ENCODE assay signal across 9 cellular contexts in genomic region chr19:49559928-49560327, GRCh38. TPM values are rescaled to one million over a fixed set of nuclear protein-coding genes. Genes with fewer than 3 reads are reported as not detected.
DNase-seq lines count a peak whose midpoint lies in the region; ATAC-seq, FAIRE-seq and TF ChIP-seq lines count a peak whose summit lies in the region.
"Had no signal": no experiment of that assay in that cellular context is flagged by ENCODE, and none has a peak within 500 bp of the region (broad histone marks: within the 10 kb centered on the region; RNA-seq: fewer than 3 reads in every experiment).

No MANE protein-coding gene starts in this region.

- H3K14ac ChIP-seq in H1 (ENCODE audit: insufficient read length): no peak overlapping the region

- no peak overlapping the region for H3K4me3 ChIP-seq in GM23338
- H3K4me3 ChIP-seq in H1 (ENCODE audit: extremely low read depth in 1 of 4, insufficient read depth in 2 of 4, low read depth in 3 of 4, low read length in 4 of 4): no peak overlapping the region
- H3K4me3 ChIP-seq in skin epidermis: peak overlapping the region in 1 of 7 experiments; percentile 8
- H3K4me3 ChIP-seq: GM12878 had no signal

- H3K4me1 ChIP-seq in GM23338 (ENCODE audit: insufficient read depth) (peaks cover 17% of the 10 kb centered on the region; the same call in 1 of the 2 replicates), H1 (replicated peaks in 1 of 4; ENCODE audit: control insufficient read depth in 3 of 4, insufficient read depth in 4 of 4, low read length in 3 of 4) (peaks cover 5 to 22% (median 14%) of the 10 kb centered on the region in 4 experiments)

- H3K9me2 ChIP-seq in GM23338 (ENCODE audit: insufficient read depth): no peaks in the 10 kb centered on the region

- H3K23me2 ChIP-seq in H1 (ENCODE audit: low read depth, low read length): peaks cover 6% of the 10 kb centered on the region

- H3K9ac ChIP-seq in H1 (replicated peaks in 1 of 4; ENCODE audit: extremely low read depth in 1 of 4, low read depth in 3 of 4, low read length in 3 of 4): no peak overlapping the region

- H4K8ac ChIP-seq in H1 (ENCODE audit: extremely low read depth, insufficient read depth, low read length): no peak overlapping the region

- peaks cover 4% of the 10 kb centered on the region; the same call in 1 of the 2 replicates for H3K79me1 ChIP-seq in H1 (ENCODE audit: low read depth, low read length)

- H2BK15ac ChIP-seq in H1 (ENCODE audit: low read length): no peak overlapping the region

- no peak for TF ChIP-seq CTCF in GM23338 (conservative IDR thresholded peaks at IDR 0.05; ENCODE audit: low read depth in 2 of 2)
- TF ChIP-seq CTCF in activated CD8-positive, alpha-beta T cell treated with anti-CD3 and anti-CD28 coated beads for 36 hours (IDR thresholded peaks at IDR 0.05): no peak
- no peak for TF ChIP-seq CTCF in H1 (IDR thresholded peaks at IDR 0.05; ENCODE audit: control extremely low read depth in 1 of 3, insufficient read depth in 1 of 3, low read depth in 1 of 3, low read length in 3 of 3)

- no peak for TF ChIP-seq RAD21 in H1 (IDR thresholded peaks at IDR 0.05 in 1 of 2, conservative IDR thresholded peaks at IDR 0.05 in 1 of 2; ENCODE audit: low read depth in 2 of 2, low read length in 2 of 2)

- no peak overlapping the region for H3K56ac ChIP-seq in H1 (replicated peaks; ENCODE audit: insufficient read length, low read depth, low read length)

- H2BK120ac ChIP-seq in H1 (replicated peaks; ENCODE audit: low read depth, low read length): no peak overlapping the region

- no peak overlapping the region for H3K23ac ChIP-seq in H1 (ENCODE audit: insufficient read length)

- H2AFZ ChIP-seq in GM23338 (no peak overlapping the region), H1 (ENCODE audit: low read length) (no peak overlapping the region)

- H3K27me3 Mint-ChIP-seq in GM23338 (ENCODE audit: insufficient read depth, low read depth, poor library complexity): peaks cover 20% of the 10 kb centered on the region
- no peaks in the 10 kb centered on the region for H3K27me3 Mint-ChIP-seq in activated CD8-positive, alpha-beta T cell treated with anti-CD3 and anti-CD28 coated beads for 36 hours

- H3K4me2 ChIP-seq in GM23338 (peak overlapping the region; percentile 12; the same call in 1 of the 2 replicates), H1 (ENCODE audit: insufficient read depth in 1 of 2, low read depth in 2 of 2, low read length in 2 of 2) (no peak overlapping the region)

- FAIRE-seq in H1 (lab: Jason Lieb, UNC): no peak
- FAIRE-seq: GM12878 had no signal

- WGBS in H1 (ENCODE audit: extremely low coverage in 1 of 2, insufficient coverage in 1 of 2, insufficient read length in 1 of 2, insufficient replicate concordance in 2 of 2, low coverage in 1 of 2, low lambda C conversion rate in 2 of 2, missing lambda C conversion rate in 1 of 2), 2 experiments: 86% methylated on average over 15 of the region's 15 CpGs; no CpG with 5 or more reads in 1 of the 2 experiments

- no peak overlapping the region; the same call in 1 of the 2 replicates for H2BK5ac ChIP-seq in H1 (ENCODE audit: low read depth, low read length)

- H3K27me3 ChIP-seq in GM23338 (ENCODE audit: insufficient read depth) (no peaks in the 10 kb centered on the region), H1 (replicated peaks in 1 of 4; ENCODE audit: control insufficient read depth in 3 of 4, extremely low read depth in 1 of 4, insufficient read depth in 3 of 4, low read length in 3 of 4) (no peaks in the 10 kb centered on the region; a peak in 2 of 7 replicates)

- 0 out of 2 replicates have a peak overlapping the region, but pooled peaks have one; percentile 9 for H2BK12ac ChIP-seq in H1 (ENCODE audit: low read depth, low read length)

- H3K27ac ChIP-seq in GM23338 (ENCODE audit: low read depth) (no peak overlapping the region), H1 (ENCODE audit: low read depth, low read length) (no peak overlapping the region), skin epidermis (peak overlapping the region in 15 of 21 experiments; percentile 1 to 80 (median 45))

- CTCF ChIA-PET in activated CD8-positive, alpha-beta T cell treated with anti-CD3 and anti-CD28 coated beads for 36 hours (lab: Charles Lee): interaction anchor here (0.7 to 5.9 kb wide), 7 partner anchors 9 to 87 kb away, joined by 3 to 65 read pairs (median 5); partner anchors contain the start of genes NOSIP and PRRG2
- CTCF ChIA-PET in H1 (lab: Charles Lee; ENCODE audit: partially characterized antibody): interaction anchor here (0.7 to 18.1 kb wide), 9 partner anchors 12 to 86 kb away, joined by 3 to 240 read pairs (median 7); partner anchors contain the start of gene FLT3LG

- no peaks in the 10 kb centered on the region for H3K9me3 Mint-ChIP-seq in GM23338
- no peaks in the 10 kb centered on the region for H3K9me3 Mint-ChIP-seq in activated CD8-positive, alpha-beta T cell treated with anti-CD3 and anti-CD28 coated beads for 36 hours

- POLR2A ChIA-PET in activated CD8-positive, alpha-beta T cell treated with anti-CD3 and anti-CD28 coated beads for 36 hours (lab: Charles Lee): interaction anchor here (0.7 to 5.4 kb wide), 9 partner anchors 8 to 71 kb away, joined by 3 to 33 read pairs (median 5); partner anchors contain the start of genes NOSIP, PRRG2 and RPL13A
- POLR2A ChIA-PET in H1 (lab: Charles Lee; ENCODE audit: partially characterized antibody): interaction anchor here (1.2 to 5.5 kb wide), 5 partner anchors 10 to 19 kb away, joined by 3 to 44 read pairs (median 7); partner anchors contain the start of genes NOSIP and PRRG2

- intact Hi-C loops in activated CD8-positive, alpha-beta T cell treated with anti-CD3 and anti-CD28 coated beads for 36 hours (cut with micrococcal nuclease): no loop called here

- H3K4ac ChIP-seq in H1 (replicated peaks; ENCODE audit: insufficient read length, low read depth, low read length): no peak overlapping the region

- peaks cover 34% of the 10 kb centered on the region for H3K36me3 Mint-ChIP-seq in GM23338 (ENCODE audit: low read depth)
- H3K36me3 Mint-ChIP-seq in activated CD8-positive, alpha-beta T cell treated with anti-CD3 and anti-CD28 coated beads for 36 hours (ENCODE audit: low read depth): peaks cover 61% of the 10 kb centered on the region

- peaks cover 22% of the 10 kb centered on the region for H3K4me1 Mint-ChIP-seq in GM23338
- peaks cover 80% of the 10 kb centered on the region for H3K4me1 Mint-ChIP-seq in activated CD8-positive, alpha-beta T cell treated with anti-CD3 and anti-CD28 coated beads for 36 hours (ENCODE audit: low read depth)

- no peaks in the 10 kb centered on the region; the same call in 1 of the 2 replicates for H3K36me3 ChIP-seq in GM23338 (ENCODE audit: insufficient read depth)
- peaks cover 0 to 29% (median 8%) of the 10 kb centered on the region in 4 experiments; a peak in 4 of 8 replicates for H3K36me3 ChIP-seq in H1 (ENCODE audit: control insufficient read depth in 2 of 4, insufficient read depth in 4 of 4, low read length in 3 of 4)

- no peak for TF ChIP-seq EP300 in H1 (IDR thresholded peaks at IDR 0.05; ENCODE audit: borderline replicate concordance in 1 of 2, low read depth in 2 of 2, low read length in 2 of 2)

- H2AK5ac ChIP-seq in H1 (ENCODE audit: low read depth, low read length): no peak overlapping the region

- no peak overlapping the region for H2BK20ac ChIP-seq in H1 (ENCODE audit: low read length)

- H3K4me3 Mint-ChIP-seq in GM23338: no peak overlapping the region
- peak overlapping the region; percentile 80 for H3K4me3 Mint-ChIP-seq in activated CD8-positive, alpha-beta T cell treated with anti-CD3 and anti-CD28 coated beads for 36 hours

- TF ChIP-seq POLR2A in H1 (IDR thresholded peaks at IDR 0.05; ENCODE audit: control extremely low read depth in 1 of 2, low read depth in 2 of 2, low read length in 2 of 2): no peak

- H3K18ac ChIP-seq in H1 (ENCODE audit: extremely low read depth, low read length): no peak overlapping the region

- H3F3A ChIP-seq in GM23338 (replicated peaks; ENCODE audit: low read depth): peaks cover 39% of the 10 kb centered on the region

- H4K20me1 ChIP-seq in GM23338 (replicated peaks; ENCODE audit: insufficient read depth) (peaks cover 6% of the 10 kb centered on the region), H1 (replicated peaks in 1 of 2; ENCODE audit: control insufficient read depth in 1 of 2, insufficient read depth in 2 of 2, low read length in 2 of 2) (peaks cover 0 to 14% of the 10 kb centered on the region in 2 experiments)

- no peak for ATAC-seq in GM23338
- peak; percentile 3 for ATAC-seq in activated CD8-positive, alpha-beta T cell treated with anti-CD3 and anti-CD28 coated beads for 36 hours
- ATAC-seq in HG02678 (IDR thresholded peaks at IDR 0.05; ENCODE audit: unreplicated experiment): no peak
- ATAC-seq in GM21576 (IDR thresholded peaks at IDR 0.05; ENCODE audit: unreplicated experiment): no peak
- ATAC-seq in HG02642 (IDR thresholded peaks at IDR 0.05; ENCODE audit: poor library complexity, unreplicated experiment): no peak
- ATAC-seq: GM12878 had no signal

- H4K91ac ChIP-seq in H1 (replicated peaks; ENCODE audit: insufficient read length, low read length): no peak overlapping the region

- H3K9me3 ChIP-seq in H1 (ENCODE audit: insufficient read depth in 2 of 2, low read depth in 1 of 2, low read length in 1 of 2): no peaks in the 10 kb centered on the region

- H4K5ac ChIP-seq in H1 (ENCODE audit: insufficient read length, low read depth, low read length): no peak overlapping the region

- H3K79me2 ChIP-seq in GM23338 (replicated peaks; ENCODE audit: insufficient read depth) (peaks cover 26% of the 10 kb centered on the region), H1 (ENCODE audit: control insufficient read depth in 1 of 2, insufficient read depth in 2 of 2, low read length in 2 of 2) (peaks cover 0 to 12% of the 10 kb centered on the region in 2 experiments; a peak in 2 of 4 replicates)

- peak overlapping the region; percentile 91 for H3K27ac Mint-ChIP-seq in GM23338
- peak overlapping the region; percentile 91 for H3K27ac Mint-ChIP-seq in activated CD8-positive, alpha-beta T cell treated with anti-CD3 and anti-CD28 coated beads for 36 hours

- peak; percentile 43 for DNase-seq in GM23338 (ENCODE audit: low spot score)
- DNase-seq in activated CD8-positive, alpha-beta T cell treated with anti-CD3 and anti-CD28 coated beads for 36 hours: peak; percentile 62
- no peak for DNase-seq in H1 (ENCODE audit: low read depth in 1 of 2, low spot score in 2 of 2)
- DNase-seq in NCI-H82 (lab: John Stamatoyannopoulos, UW): no peak

RNA-seq across cellular contexts. Expression of gene NOSIP, which starts 20.4 kb away (rescaled TPM):
- total RNA-seq in GM23338 (2014; rRNA removed; shearing (Covaris generic)): 88.5 and 89.8 TPM in 2 replicates
- polyA plus RNA-seq in GM23338 (2016; fragmentation: Nextera tagmentation; extraction: Ambion mirVana) (141 and 143 TPM in 2 replicates), H1 (2011; rRNA removed) (192 and 254 TPM in 2 replicates)
- 10 to 100 TPM; 75.6 to 79.4 TPM for total RNA-seq in activated CD8-positive, alpha-beta T cell treated with anti-CD3 and anti-CD28 coated beads for 36 hours
- total RNA-seq in H1 (2021; fragmentation: NEBNext Ultra II Directional; extraction: Animal tissue kit (Norgen Biotek cat#: 25700)): 85.1 and 93.8 TPM in 2 replicates
- 176 TPM for polyA plus RNA-seq in H1 (2011; cell fraction: cytosol; rRNA removed)
- polyA plus RNA-seq in H1 (2011; cell fraction: nucleus; rRNA removed): 194 TPM
- polyA plus RNA-seq in H1 (2012, experiment 1 of 2): 110 to 131 TPM (median 125 TPM) in 4 replicates
- 159 TPM for polyA plus RNA-seq in H1 (2012, experiment 2 of 2)
- 52.7 TPM for polyA plus RNA-seq in H1 (2013, experiment 1 of 2)
- 50.1 TPM for polyA plus RNA-seq in H1 (2013, experiment 2 of 2)
- 67.6 and 81.3 TPM in 2 replicates for polyA minus RNA-seq in H1 (2011; rRNA and poly(A)+ RNA removed)
- 69.6 TPM for polyA minus RNA-seq in H1 (2011; cell fraction: cytosol; rRNA and poly(A)+ RNA removed)
- polyA minus RNA-seq in H1 (2011; cell fraction: nucleus; rRNA and poly(A)+ RNA removed): 59.9 TPM

RNA-seq across cellular contexts. Expression of gene PRRG2, which starts 21.2 kb away (rescaled TPM):
- 3.8 and 10.5 TPM in 2 replicates for total RNA-seq in GM23338 (2014; rRNA removed; shearing (Covaris generic))
- polyA plus RNA-seq in GM23338 (2016; fragmentation: Nextera tagmentation; extraction: Ambion mirVana) (2.0 and 2.3 TPM in 2 replicates), H1 (2011; rRNA removed) (5.6 and 6.3 TPM in 2 replicates)
- 1 to 10 TPM; 1.5 TPM for total RNA-seq in activated CD8-positive, alpha-beta T cell treated with anti-CD3 and anti-CD28 coated beads for 36 hours
- 4.1 and 5.7 TPM in 2 replicates for total RNA-seq in H1 (2021; fragmentation: NEBNext Ultra II Directional; extraction: Animal tissue kit (Norgen Biotek cat#: 25700))
- polyA plus RNA-seq in H1 (2011; cell fraction: cytosol; rRNA removed): 6.0 TPM
- polyA plus RNA-seq in H1 (2011; cell fraction: nucleus; rRNA removed): 6.0 TPM
- polyA plus RNA-seq in H1 (2012, experiment 1 of 2): 3.9 to 5.8 TPM (median 4.4 TPM) in 4 replicates
- polyA plus RNA-seq in H1 (2012, experiment 2 of 2): 6.8 TPM
- 6.7 TPM for polyA plus RNA-seq in H1 (2013, experiment 1 of 2)
- polyA plus RNA-seq in H1 (2013, experiment 2 of 2): 8.3 TPM
- polyA minus RNA-seq in H1 (2011; rRNA and poly(A)+ RNA removed): 2.1 and 3.6 TPM in 2 replicates
- polyA minus RNA-seq in H1 (2011; cell fraction: cytosol; rRNA and poly(A)+ RNA removed): 1.9 TPM
- 6.6 TPM for polyA minus RNA-seq in H1 (2011; cell fraction: nucleus; rRNA and poly(A)+ RNA removed)

RNA-seq across cellular contexts. Expression of gene PRR12, which starts 31.1 kb away (rescaled TPM):
- total RNA-seq in GM23338 (2014; rRNA removed; shearing (Covaris generic)): 32.1 and 41.6 TPM in 2 replicates
- polyA plus RNA-seq in GM23338 (2016; fragmentation: Nextera tagmentation; extraction: Ambion mirVana) (8.6 and 10.3 TPM in 2 replicates), H1 (2011; rRNA removed) (2.5 and 4.6 TPM in 2 replicates)
- total RNA-seq in activated CD8-positive, alpha-beta T cell treated with anti-CD3 and anti-CD28 coated beads for 36 hours: 10 to 100 TPM; 16.0 to 17.8 TPM
- 59.4 and 63.8 TPM in 2 replicates for total RNA-seq in H1 (2021; fragmentation: NEBNext Ultra II Directional; extraction: Animal tissue kit (Norgen Biotek cat#: 25700))
- polyA plus RNA-seq in H1 (2011; cell fraction: cytosol; rRNA removed): 1.9 TPM
- polyA plus RNA-seq in H1 (2011; cell fraction: nucleus; rRNA removed): 11.4 TPM
- 25.7 to 40.3 TPM (median 34.3 TPM) in 4 replicates for polyA plus RNA-seq in H1 (2012, experiment 1 of 2)
- polyA plus RNA-seq in H1 (2012, experiment 2 of 2): 22.2 TPM
- 23.0 TPM for polyA plus RNA-seq in H1 (2013, experiment 1 of 2)
- polyA plus RNA-seq in H1 (2013, experiment 2 of 2): 21.2 TPM
- polyA minus RNA-seq in H1 (2011; rRNA and poly(A)+ RNA removed): 2.5 and 2.8 TPM in 2 replicates
- 15.9 TPM for polyA minus RNA-seq in H1 (2011; cell fraction: cytosol; rRNA and poly(A)+ RNA removed)
- 10.8 TPM for polyA minus RNA-seq in H1 (2011; cell fraction: nucleus; rRNA and poly(A)+ RNA removed)

RNA-seq across cellular contexts. Expression of gene RCN3, which starts 32.1 kb away (rescaled TPM):
- total RNA-seq in GM23338 (2014; rRNA removed; shearing (Covaris generic)): 44.0 and 54.8 TPM in 2 replicates
- polyA plus RNA-seq in GM23338 (2016; fragmentation: Nextera tagmentation; extraction: Ambion mirVana) (40.2 and 45.8 TPM in 2 replicates), H1 (2011; rRNA removed) (5.8 and 9.4 TPM in 2 replicates)
- 1 to 10 TPM; 4.2 to 5.9 TPM for total RNA-seq in activated CD8-positive, alpha-beta T cell treated with anti-CD3 and anti-CD28 coated beads for 36 hours
- total RNA-seq in H1 (2021; fragmentation: NEBNext Ultra II Directional; extraction: Animal tissue kit (Norgen Biotek cat#: 25700)): 18.9 and 19.5 TPM in 2 replicates
- polyA plus RNA-seq in H1 (2011; cell fraction: cytosol; rRNA removed): 4.5 TPM
- polyA plus RNA-seq in H1 (2011; cell fraction: nucleus; rRNA removed): 12.0 TPM
- polyA plus RNA-seq in H1 (2012, experiment 1 of 2): 7.5 to 13.8 TPM (median 11.7 TPM) in 4 replicates
- polyA plus RNA-seq in H1 (2012, experiment 2 of 2): 13.0 TPM
- 24.8 TPM for polyA plus RNA-seq in H1 (2013, experiment 1 of 2)
- 27.4 TPM for polyA plus RNA-seq in H1 (2013, experiment 2 of 2)
- polyA minus RNA-seq in H1 (2011; rRNA and poly(A)+ RNA removed): 0.69 and 0.83 TPM in 2 replicates
- polyA minus RNA-seq in H1 (2011; cell fraction: cytosol; rRNA and poly(A)+ RNA removed): 1.9 TPM
- 3.3 TPM for polyA minus RNA-seq in H1 (2011; cell fraction: nucleus; rRNA and poly(A)+ RNA removed)

RNA-seq across cellular contexts. Expression of gene FCGRT, which starts 47.5 kb away (rescaled TPM):
- 23.5 and 41.7 TPM in 2 replicates for total RNA-seq in GM23338 (2014; rRNA removed; shearing (Covaris generic))
- polyA plus RNA-seq in GM23338 (2016; fragmentation: Nextera tagmentation; extraction: Ambion mirVana) (62.3 and 66.8 TPM in 2 replicates), H1 (2011; rRNA removed) (41.2 and 66.7 TPM in 2 replicates)
- total RNA-seq in activated CD8-positive, alpha-beta T cell treated with anti-CD3 and anti-CD28 coated beads for 36 hours: 10 to 100 TPM; 13.1 to 13.6 TPM
- total RNA-seq in H1 (2021; fragmentation: NEBNext Ultra II Directional; extraction: Animal tissue kit (Norgen Biotek cat#: 25700)): 43.4 and 46.5 TPM in 2 replicates
- polyA plus RNA-seq in H1 (2011; cell fraction: cytosol; rRNA removed): 29.0 TPM
- 104 TPM for polyA plus RNA-seq in H1 (2011; cell fraction: nucleus; rRNA removed)
- 31.3 to 51.7 TPM (median 47.2 TPM) in 4 replicates for polyA plus RNA-seq in H1 (2012, experiment 1 of 2)
- 38.5 TPM for polyA plus RNA-seq in H1 (2012, experiment 2 of 2)
- polyA plus RNA-seq in H1 (2013, experiment 1 of 2): 52.8 TPM
- polyA plus RNA-seq in H1 (2013, experiment 2 of 2): 53.7 TPM
- polyA minus RNA-seq in H1 (2011; rRNA and poly(A)+ RNA removed): 12.9 and 13.9 TPM in 2 replicates
- 15.7 TPM for polyA minus RNA-seq in H1 (2011; cell fraction: cytosol; rRNA and poly(A)+ RNA removed)
- 12.3 TPM for polyA minus RNA-seq in H1 (2011; cell fraction: nucleus; rRNA and poly(A)+ RNA removed)

Comparison
In these comparisons a context has a peak if more than half of its experiments do, and no peak if none do; other contexts are left out.
1. DNase-seq: peak in GM23338 (single experiment) and activated CD8-positive, alpha-beta T cell treated with anti-CD3 and anti-CD28 coated beads for 36 hours (single experiment); none in H1 (0 of 2) and NCI-H82 (single experiment).
2. H3K27ac ChIP-seq: peak in skin epidermis (15 of 21); none in GM23338 (single experiment) and H1 (single experiment).